1 cellular context compared by ENCODE assay signal in genomic region chr5:98460536-98460935, GRCh38.
TF ChIP-seq lines count a peak whose summit lies in the region.

No MANE protein-coding gene starts in this region.

TF ChIP-seq in IMR-90, 13 proteins besides CTCF, POLR2A, EP300 and RAD21 (continued from another document):
- no peak for TF ChIP-seq CEBPB (IDR thresholded peaks at IDR 0.05; ENCODE audit: low read depth, low read length)
